8 cellular contexts compared by ENCODE assay signal in the genomic region with DNA sequence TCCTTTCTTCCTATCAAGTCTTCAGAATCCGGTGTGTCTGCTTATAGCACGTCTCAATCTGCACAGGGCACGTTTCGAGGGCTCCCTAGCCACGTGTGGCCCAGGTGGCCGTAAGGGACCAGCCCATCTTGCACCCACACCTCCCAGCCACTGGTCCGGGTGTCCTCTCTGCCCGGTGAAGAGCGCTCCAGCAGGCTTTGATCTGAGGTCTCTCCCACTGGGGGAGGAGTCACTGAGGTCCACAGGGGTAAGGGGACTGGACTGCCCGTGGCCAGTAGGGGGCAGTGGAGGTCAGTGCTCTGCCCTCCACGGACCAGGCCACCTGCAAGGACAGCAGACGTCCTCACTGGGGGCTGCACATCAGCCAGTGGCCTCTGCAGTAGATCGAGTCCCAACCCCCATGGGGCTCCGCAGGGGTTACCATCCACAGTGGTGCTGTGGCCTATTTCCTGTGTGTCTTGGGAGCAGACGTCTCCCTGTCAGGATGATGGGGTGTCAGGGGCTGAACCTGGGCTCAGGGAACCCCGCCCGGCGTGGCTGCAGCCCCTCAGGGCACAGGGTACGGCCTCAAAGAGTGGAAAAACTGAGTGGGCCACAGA.
DNase-seq lines count a peak whose midpoint lies in the region; ATAC-seq, FAIRE-seq and TF ChIP-seq lines count a peak whose summit lies in the region.

No MANE protein-coding gene starts in this region.

- peak; percentile 84 for DNase-seq in Calu3
- DNase-seq in RCC 7860 (ENCODE audit: low spot score), result peak; percentile 35
- peak in 38 of 56 donors; percentile 5 to 73 (median 36) for DNase-seq in amygdala (lab: John Stamatoyannopoulos, UW)
- DNase-seq in hippocampal formation (lab: John Stamatoyannopoulos, UW), result peak; percentile 29 to 61
- peak; percentile 42 for DNase-seq in stimulated activated CD4-positive, alpha-beta T cell treated with anti-CD3 and anti-CD28 coated beads, Interleukin-12 subunit alpha, Interleukin-12 subunit beta, amount 100 ng/mL, for 4 hours

- CTCF ChIA-PET in Calu3 (lab: Charles Lee), result no interaction called here

- TF ChIP-seq CTCF in Calu3 (IDR thresholded peaks at IDR 0.05; ENCODE audit: unreplicated experiment), result peak; percentile 88

- intact Hi-C loops in Calu3 (cut with micrococcal nuclease; ENCODE audit: unreplicated experiment), result no loop called here

- FAIRE-seq in RCC 7860 (lab: Jason Lieb, UNC), result no peak

- peaks cover 83% of the 10 kb centered on the region for H3K27me3 Mint-ChIP-seq in Calu3 (ENCODE audit: unreplicated experiment)

- no peaks in the 10 kb centered on the region for H3K36me3 Mint-ChIP-seq in Calu3 (ENCODE audit: insufficient read depth, unreplicated experiment)

- no TSS peak for BruUV-seq in Calu3 (replicated peaks; lab: Mats Ljungman, UMichigan)

- ATAC-seq in HG03432 (IDR thresholded peaks at IDR 0.05; ENCODE audit: unreplicated experiment) (peak; percentile 49), HG03039 (IDR thresholded peaks at IDR 0.05; ENCODE audit: unreplicated experiment) (no peak), GM19395 (IDR thresholded peaks at IDR 0.05; ENCODE audit: unreplicated experiment) (no peak)

- no peaks in the 10 kb centered on the region for H3K4me1 Mint-ChIP-seq in Calu3 (ENCODE audit: low read depth, unreplicated experiment)

- H3K9me3 Mint-ChIP-seq in Calu3 (ENCODE audit: low read depth, unreplicated experiment), result no peaks in the 10 kb centered on the region

- no peak overlapping the region for H3K4me3 Mint-ChIP-seq in Calu3 (ENCODE audit: low read depth, unreplicated experiment)

- no peak overlapping the region for H3K27ac Mint-ChIP-seq in Calu3 (ENCODE audit: unreplicated experiment)
